In the genomic region with DNA sequence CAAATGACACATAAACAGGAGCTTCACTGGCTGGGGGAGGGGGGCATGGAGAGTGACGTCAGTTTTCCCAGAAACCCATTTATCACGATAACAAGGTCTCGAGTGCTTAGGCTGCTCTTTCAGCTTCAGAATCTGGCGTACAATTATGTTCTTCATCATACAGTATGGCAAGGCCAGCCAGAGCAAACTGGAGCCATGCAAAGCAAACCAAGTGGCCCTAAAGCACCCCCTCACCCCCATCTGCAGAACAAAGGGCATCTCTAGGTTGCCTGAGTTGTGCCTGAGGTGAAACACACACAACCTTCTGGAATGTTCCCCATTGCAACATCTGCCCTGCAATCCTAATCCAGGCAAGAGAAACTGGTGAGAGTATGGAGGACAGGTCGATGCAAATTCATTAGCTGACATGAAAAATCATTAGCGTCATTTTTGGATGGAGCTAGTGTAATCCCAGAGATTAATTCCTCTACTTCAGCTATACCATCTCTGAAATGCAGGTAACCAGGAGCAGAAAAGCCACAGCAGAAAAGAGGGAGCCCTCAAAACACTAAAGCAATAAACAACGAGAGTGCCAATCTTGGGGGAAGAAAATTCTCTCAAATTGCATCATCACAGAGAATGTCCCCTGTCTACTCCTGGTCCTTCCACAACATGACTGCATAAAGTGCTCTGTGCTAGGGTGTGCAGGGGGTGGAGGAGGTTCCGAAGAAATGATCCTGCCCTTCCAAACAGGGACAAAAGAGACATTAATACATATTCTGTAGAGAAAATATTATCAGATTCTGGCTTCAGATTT, we compare ENCODE assay signal across 8 cellular contexts. TPM values are rescaled to one million over a fixed set of nuclear protein-coding genes. Genes with fewer than 3 reads are reported as not detected.
DNase-seq lines count a peak whose midpoint lies in the region; ATAC-seq and TF ChIP-seq lines count a peak whose summit lies in the region.

No MANE protein-coding gene starts in this region.

- H3K27me3 Mint-ChIP-seq in neural crest cell (ENCODE audit: low read depth), result no peaks in the 10 kb centered on the region

- H3K27ac Mint-ChIP-seq in neural crest cell (ENCODE audit: unreplicated experiment), result no peak overlapping the region

- no peak for DNase-seq in RWPE2 (ENCODE audit: low spot score)
- no peak for DNase-seq in ascending aorta (ENCODE audit: low spot score in 2 of 2)
- no peak for DNase-seq in neural crest cell (ENCODE audit: low read depth, low spot score)
- no peak for DNase-seq in activated gamma-delta T cell (lab: John Stamatoyannopoulos, UW)
- DNase-seq in hepatic stellate cell (ENCODE audit: low spot score), result no peak

- H3K4me3 Mint-ChIP-seq in neural crest cell, result peak overlapping the region; percentile 93

- peaks cover 3% of the 10 kb centered on the region for H3K9me3 Mint-ChIP-seq in neural crest cell

- H3K27me3 ChIP-seq in RWPE2 (ENCODE audit: insufficient read depth, poor library complexity, severe bottlenecking) (no peaks in the 10 kb centered on the region), ascending aorta (no peaks in the 10 kb centered on the region)

- intact Hi-C loops in ascending aorta (cut with DNase I), result no loop called here

- no peak for TF ChIP-seq CTCF in GM12875 (IDR thresholded peaks at IDR 0.05; ENCODE audit: borderline replicate concordance, insufficient read depth, low read depth, low read length)
- TF ChIP-seq CTCF in RWPE2 (IDR thresholded peaks at IDR 0.05; ENCODE audit: poor library complexity, severe bottlenecking), result no peak
- TF ChIP-seq CTCF in ascending aorta (IDR thresholded peaks at IDR 0.05), result no peak
- no peak for TF ChIP-seq CTCF in neural crest cell (conservative IDR thresholded peaks at IDR 0.05)

- H3K36me3 ChIP-seq in RWPE2 (ENCODE audit: low read depth) (no peaks in the 10 kb centered on the region), ascending aorta (no peaks in the 10 kb centered on the region)

- H3K4me1 Mint-ChIP-seq in neural crest cell, result peaks cover 23% of the 10 kb centered on the region

- H3K27ac ChIP-seq in RWPE2 (ENCODE audit: poor library complexity, severe bottlenecking), result no peak overlapping the region
- H3K27ac ChIP-seq in ascending aorta, result no peak overlapping the region

- peaks cover 4% of the 10 kb centered on the region for H3K36me3 Mint-ChIP-seq in neural crest cell (ENCODE audit: low read depth)

- H3K9me3 ChIP-seq in RWPE2 (ENCODE audit: severe bottlenecking) (no peaks in the 10 kb centered on the region), ascending aorta (no peaks in the 10 kb centered on the region)

- ATAC-seq in RWPE2 (ENCODE audit: low read depth), result no peak
- ATAC-seq in HG02970 (IDR thresholded peaks at IDR 0.05; ENCODE audit: low FRiP score, unreplicated experiment), result no peak
- no peak for ATAC-seq in HG03025 (IDR thresholded peaks at IDR 0.05; ENCODE audit: low FRiP score, unreplicated experiment)

- H3K4me1 ChIP-seq in RWPE2 (ENCODE audit: insufficient read depth, poor library complexity, severe bottlenecking), result peaks cover 4% of the 10 kb centered on the region
- H3K4me1 ChIP-seq in ascending aorta, result peaks cover 0 to 4% of the 10 kb centered on the region in 2 donors

- H3K4me3 ChIP-seq in GM12875 (ENCODE audit: low read depth, low read length) (peak overlapping the region; percentile 82), RWPE2 (ENCODE audit: severe bottlenecking) (peak overlapping the region; percentile 71), ascending aorta (peak overlapping the region; percentile 72 to 82)

RNA-seq across cellular contexts. Expression of a gene that starts 1.8 kb away (rescaled TPM):
- total RNA-seq in ascending aorta (10.6 TPM), neural crest cell (39.4 and 44.2 TPM in 2 replicates)
